Comparison of ENCODE assay signal across 8 cellular contexts in the genomic region with DNA sequence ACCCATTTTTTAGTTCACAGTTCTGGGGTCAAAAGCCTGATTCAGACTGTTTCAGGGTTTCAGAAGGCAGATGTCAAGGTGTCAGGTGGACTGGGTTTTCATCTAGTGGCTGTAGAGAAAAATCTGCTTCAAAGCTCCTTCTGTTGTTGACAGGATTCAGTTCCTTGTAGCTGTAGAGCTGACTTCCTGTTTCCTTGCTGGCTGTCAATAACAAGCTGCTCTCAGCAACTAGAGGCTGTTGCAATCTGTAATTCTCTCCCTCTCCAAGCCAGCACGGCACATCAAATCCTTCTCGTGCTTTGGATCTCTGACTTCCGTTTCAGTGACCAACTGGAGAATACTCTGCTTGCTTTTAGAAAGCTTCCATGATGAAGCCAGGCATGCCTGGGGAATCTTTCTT.
DNase-seq lines count a peak whose midpoint lies in the region; ATAC-seq and TF ChIP-seq lines count a peak whose summit lies in the region.

No MANE protein-coding gene starts in this region.

- H3K4me1 ChIP-seq in BLaER1: peaks cover 4% of the 10 kb centered on the region
- no peaks in the 10 kb centered on the region for H3K4me1 ChIP-seq in esophagus muscularis mucosa

- H3K9ac ChIP-seq in BLaER1: no peak overlapping the region

- H3K27me3 ChIP-seq in BLaER1: no peaks in the 10 kb centered on the region
- H3K27me3 ChIP-seq in esophagus muscularis mucosa: no peaks in the 10 kb centered on the region

- H3K4me3 ChIP-seq in BLaER1 (no peak overlapping the region), esophagus muscularis mucosa (no peak overlapping the region)

- ATAC-seq in GM19023 (IDR thresholded peaks at IDR 0.05; ENCODE audit: unreplicated experiment): peak; percentile 82
- peak; percentile 84 for ATAC-seq in HG03175 (IDR thresholded peaks at IDR 0.05; ENCODE audit: unreplicated experiment)

- DNase-seq in cerebellar nuclear complex (lab: John Stamatoyannopoulos, UW) (no peak), esophagus muscularis mucosa (ENCODE audit: extremely low spot score) (no peak), NCI-H2171 treated with DMSO at 0.1 percent for 48 hours (lab: John Stamatoyannopoulos, UW) (no peak), DMS 273 treated with DMSO at 0.1 percent for 48 hours (lab: John Stamatoyannopoulos, UW) (no peak)

- intact Hi-C loops in esophagus muscularis mucosa (cut with DNase I): no loop called here

- 68% methylated on average over 3 of the region's 3 CpGs for WGBS in esophagus muscularis mucosa

- TF ChIP-seq CTCF in VCaP (conservative IDR thresholded peaks at IDR 0.05) (no peak), esophagus muscularis mucosa (IDR thresholded peaks at IDR 0.05) (no peak)

- H3K36me3 ChIP-seq in BLaER1 (no peaks in the 10 kb centered on the region), esophagus muscularis mucosa (no peaks in the 10 kb centered on the region)

- TF ChIP-seq POLR2A in esophagus muscularis mucosa (IDR thresholded peaks at IDR 0.05; ENCODE audit: low read depth): no peak

- H3K4me2 ChIP-seq in BLaER1: peak overlapping the region; percentile 42

- no peaks in the 10 kb centered on the region for H4K20me1 ChIP-seq in BLaER1

- no peak for TF ChIP-seq EP300 in esophagus muscularis mucosa (IDR thresholded peaks at IDR 0.05)

- no peaks in the 10 kb centered on the region for H3K9me3 ChIP-seq in BLaER1
- no peaks in the 10 kb centered on the region for H3K9me3 ChIP-seq in esophagus muscularis mucosa

- H3K27ac ChIP-seq in BLaER1 (0 out of 2 replicates have a peak overlapping the region, but pooled peaks have one; percentile 9), VCaP (peak overlapping the region; percentile 9; the same call in 1 of the 2 replicates), esophagus muscularis mucosa (replicated peaks in 1 of 4) (no peak overlapping the region)

Comparison
In these comparisons a context has a peak if more than half of its experiments do, and no peak if none do; other contexts are left out.
1. H3K27ac ChIP-seq: peak in BLaER1 (single experiment) and VCaP (single experiment); none in esophagus muscularis mucosa (0 of 4).